ENCODE assay signal across 15 cellular contexts in the genomic region with DNA sequence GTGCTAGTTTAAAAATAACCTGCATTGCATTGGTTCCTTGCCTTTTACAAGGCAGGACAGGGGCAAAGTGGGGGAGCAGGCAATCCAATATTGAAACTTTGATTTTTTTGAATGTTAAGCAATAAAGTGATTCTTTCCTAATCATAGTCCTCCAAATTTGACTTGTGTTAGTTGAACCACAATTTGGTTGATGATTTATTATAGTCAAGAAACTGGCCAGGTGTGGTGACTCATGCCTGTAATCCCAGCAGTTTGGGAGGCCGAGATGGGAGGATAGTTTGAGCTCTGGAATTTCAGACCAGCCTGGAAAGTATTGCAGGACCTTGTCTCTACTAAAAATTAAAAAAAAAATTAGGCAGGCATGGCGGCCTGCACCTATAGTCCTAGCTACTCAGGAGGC. TPM values are rescaled to one million over a fixed set of nuclear protein-coding genes. Genes with fewer than 3 reads are reported as not detected.
A peak's percentile ranks its signal among the peaks of the same experiment; 100 is the strongest.
DNase-seq lines count a peak whose midpoint lies in the region; ATAC-seq and TF ChIP-seq lines count a peak whose summit lies in the region.
"Had no signal": no experiment of that assay in that cellular context is flagged by ENCODE, and none has a peak within 500 bp of the region (broad histone marks: within the 10 kb centered on the region; RNA-seq: fewer than 3 reads in every experiment).

No MANE protein-coding gene starts in this region.

- WGBS in heart left ventricle, 4 donors, result 86 to 94% (median 87%) methylated on average over 2 of the region's 2 CpGs

- no peaks in the 10 kb centered on the region for H3K36me3 Mint-ChIP-seq in activated CD4-positive, alpha-beta T cell treated with anti-CD3 and anti-CD28 coated beads, Interleukin-2, amount 10 ng/mL, durations not matched to agents 7 days and 5 days (ENCODE audit: low read depth)
- H3K36me3 Mint-ChIP-seq: activated naive CD8-positive, alpha-beta T cell treated with anti-CD3 and anti-CD28 coated beads for 36 hours; CD14-positive monocyte had no signal

- no peaks in the 10 kb centered on the region for H3K4me1 Mint-ChIP-seq in activated CD4-positive, alpha-beta T cell treated with anti-CD3 and anti-CD28 coated beads, Interleukin-2, amount 10 ng/mL, durations not matched to agents 7 days and 5 days
- H3K4me1 Mint-ChIP-seq: activated naive CD8-positive, alpha-beta T cell treated with anti-CD3 and anti-CD28 coated beads for 36 hours had no signal

- intact Hi-C loops in heart left ventricle (cut with DNase I), result loop anchor here in 5 of 10 donors (5.0 to 10.0 kb wide), 3 partner anchors 34 to 131 kb away; no protein-coding TSS in a partner anchor
- intact Hi-C loops in left ventricle myocardium superior (cut with micrococcal nuclease), result no loop called here
- intact Hi-C loops in vagina (cut with DNase I), result no loop called here

- H3K27me3 ChIP-seq in heart left ventricle, result no peaks in the 10 kb centered on the region
- H3K27me3 ChIP-seq in foreskin keratinocyte, result no peaks in the 10 kb centered on the region
- H3K27me3 ChIP-seq in muscle layer of duodenum (ENCODE audit: low read depth, low read length), result no peaks in the 10 kb centered on the region
- H3K27me3 ChIP-seq in vagina, result no peaks in the 10 kb centered on the region

- no peak overlapping the region for H3K4me3 Mint-ChIP-seq in activated CD4-positive, alpha-beta T cell treated with anti-CD3 and anti-CD28 coated beads, Interleukin-2, amount 10 ng/mL, durations not matched to agents 7 days and 5 days
- H3K4me3 Mint-ChIP-seq: activated CD8-positive, alpha-beta T cell treated with anti-CD3 and anti-CD28 coated beads, Interleukin-2, amount 10 ng/mL, durations not matched to agents 7 days and 5 days; activated naive CD8-positive, alpha-beta T cell treated with anti-CD3 and anti-CD28 coated beads for 36 hours; CD14-positive monocyte; T-helper 17 cell had no signal

- no peaks in the 10 kb centered on the region for H3K27me3 Mint-ChIP-seq in activated CD4-positive, alpha-beta T cell treated with anti-CD3 and anti-CD28 coated beads, Interleukin-2, amount 10 ng/mL, durations not matched to agents 7 days and 5 days
- H3K27me3 Mint-ChIP-seq: activated naive CD8-positive, alpha-beta T cell treated with anti-CD3 and anti-CD28 coated beads for 36 hours had no signal

- H3K27ac ChIP-seq in heart left ventricle, result peak overlapping the region in 11 of 12 donors; percentile 77 to 94 (median 85)
- H3K27ac ChIP-seq in foreskin keratinocyte, result no peak overlapping the region
- peak overlapping the region; percentile 83 for H3K27ac ChIP-seq in muscle layer of duodenum (ENCODE audit: low read length)
- peak overlapping the region; percentile 44 for H3K27ac ChIP-seq in vagina

- H3K9me3 ChIP-seq in heart left ventricle (no peaks in the 10 kb centered on the region), muscle layer of duodenum (ENCODE audit: control insufficient read depth in 1 of 2, low read length in 2 of 2) (no peaks in the 10 kb centered on the region), vagina (no peaks in the 10 kb centered on the region)
- H3K9me3 ChIP-seq: HAP-1 had no signal

- TF ChIP-seq POLR2A in heart left ventricle (IDR thresholded peaks at IDR 0.05) (no peak), vagina (IDR thresholded peaks at IDR 0.05) (no peak)

- no peak overlapping the region for H3K4me3 ChIP-seq in heart left ventricle
- H3K4me3 ChIP-seq in muscle layer of duodenum (ENCODE audit: low read depth in 1 of 2, low read length in 2 of 2), result no peak overlapping the region
- no peak overlapping the region for H3K4me3 ChIP-seq in vagina
- H3K4me3 ChIP-seq: dorsolateral prefrontal cortex, HAP-1 had no signal

- POLR2A ChIA-PET in activated CD4-positive, alpha-beta T cell treated with anti-CD3 and anti-CD28 coated beads, Interleukin-2, amount 10 ng/mL, durations not matched to agents 7 days and 5 days (lab: Charles Lee), result no interaction called here

- no peak for TF ChIP-seq CTCF in heart left ventricle (IDR thresholded peaks at IDR 0.05)
- no peak for TF ChIP-seq CTCF in foreskin keratinocyte (conservative IDR thresholded peaks at IDR 0.05)
- TF ChIP-seq CTCF in vagina (IDR thresholded peaks at IDR 0.05), result no peak

- peaks cover 14 to 74% (median 44%) of the 10 kb centered on the region in 12 donors for H3K4me1 ChIP-seq in heart left ventricle
- peaks cover 35% of the 10 kb centered on the region for H3K4me1 ChIP-seq in foreskin keratinocyte
- H3K4me1 ChIP-seq in muscle layer of duodenum (ENCODE audit: control insufficient read depth in 1 of 2, insufficient read depth in 2 of 2, low read length in 2 of 2), result no peaks in the 10 kb centered on the region
- peaks cover 34% of the 10 kb centered on the region for H3K4me1 ChIP-seq in vagina

- H3K27ac Mint-ChIP-seq in activated CD4-positive, alpha-beta T cell treated with anti-CD3 and anti-CD28 coated beads, Interleukin-2, amount 10 ng/mL, durations not matched to agents 7 days and 5 days, result no peak overlapping the region
- H3K27ac Mint-ChIP-seq: activated CD8-positive, alpha-beta T cell treated with anti-CD3 and anti-CD28 coated beads, Interleukin-2, amount 10 ng/mL, durations not matched to agents 7 days and 5 days; activated naive CD8-positive, alpha-beta T cell treated with anti-CD3 and anti-CD28 coated beads for 36 hours; CD14-positive monocyte; T-helper 17 cell had no signal

- H3K9me3 Mint-ChIP-seq in activated CD4-positive, alpha-beta T cell treated with anti-CD3 and anti-CD28 coated beads, Interleukin-2, amount 10 ng/mL, durations not matched to agents 7 days and 5 days, result no peaks in the 10 kb centered on the region
- H3K9me3 Mint-ChIP-seq: activated naive CD8-positive, alpha-beta T cell treated with anti-CD3 and anti-CD28 coated beads for 36 hours had no signal

- no peak for DNase-seq in heart left ventricle
- DNase-seq in left ventricle myocardium superior, result no peak
- peak in 1 of 2 donors; percentile 48 for DNase-seq in foreskin keratinocyte
- no peak for DNase-seq in vagina (ENCODE audit: extremely low spot score in 2 of 2)
- DNase-seq in activated CD4-positive, CD25-positive, alpha-beta regulatory T cell (lab: John Stamatoyannopoulos, UW), result no peak
- no peak for DNase-seq in NCI-H1436 treated with DMSO at 0.1 percent for 48 hours (lab: John Stamatoyannopoulos, UW)
- no peak for DNase-seq in activated CD4-positive, alpha-beta T cell treated with anti-CD3 and anti-CD28 coated beads, Interleukin-2, amount 10 ng/mL, durations not matched to agents 7 days and 5 days
- DNase-seq: activated CD8-positive, alpha-beta T cell treated with anti-CD3 and anti-CD28 coated beads, Interleukin-2, amount 10 ng/mL, durations not matched to agents 7 days and 5 days; activated naive CD8-positive, alpha-beta T cell treated with anti-CD3 and anti-CD28 coated beads for 36 hours; dorsolateral prefrontal cortex; NCI-H345; T-helper 17 cell had no signal

- no peaks in the 10 kb centered on the region for H3K36me3 ChIP-seq in heart left ventricle
- H3K36me3 ChIP-seq in muscle layer of duodenum (ENCODE audit: control insufficient read depth in 1 of 2, insufficient read depth in 2 of 2, low read length in 2 of 2), result no peaks in the 10 kb centered on the region
- no peaks in the 10 kb centered on the region for H3K36me3 ChIP-seq in vagina
- H3K36me3 ChIP-seq: HAP-1 had no signal

- ATAC-seq in heart left ventricle, result no peak
- ATAC-seq in left ventricle myocardium superior, result no peak
- ATAC-seq in foreskin keratinocyte, result peak; percentile 25
- ATAC-seq: activated CD8-positive, alpha-beta T cell treated with anti-CD3 and anti-CD28 coated beads, Interleukin-2, amount 10 ng/mL, durations not matched to agents 7 days and 5 days; T-helper 17 cell had no signal

- CTCF ChIA-PET in activated CD4-positive, alpha-beta T cell treated with anti-CD3 and anti-CD28 coated beads, Interleukin-2, amount 10 ng/mL, durations not matched to agents 7 days and 5 days (lab: Charles Lee), result interaction anchor here (0.7 kb wide), 1 partner anchor 1040 kb away, joined by 3 read pairs; no protein-coding TSS in a partner anchor

RNA-seq across cellular contexts. Expression of a gene that starts 27.9 kb away (rescaled TPM):
- 100 to 1,000 TPM; 491 to 713 (median 575) TPM for total RNA-seq in heart left ventricle
- polyA plus RNA-seq in heart left ventricle, result 100 to 1,000 TPM; 242 to 276 TPM
- 808 TPM for total RNA-seq in left ventricle myocardium superior
- total RNA-seq in foreskin keratinocyte, result 18.7 and 21.1 TPM in 2 replicates
- polyA plus RNA-seq in foreskin keratinocyte, result 3.8 and 4.8 TPM in 2 replicates
- 176 TPM for total RNA-seq in vagina
- total RNA-seq in activated CD4-positive, alpha-beta T cell treated with anti-CD3 and anti-CD28 coated beads, Interleukin-2, amount 10 ng/mL, durations not matched to agents 7 days and 5 days, result 100 to 1,000 TPM; 141 to 161 TPM
